Comparison of ENCODE assay signal across 8 cellular contexts in genomic region chr22:36329217-36330078, GRCh38. TPM values are rescaled to one million over a fixed set of nuclear protein-coding genes. Genes with fewer than 3 reads are reported as not detected.
DNase-seq lines count a peak whose midpoint lies in the region; ATAC-seq and TF ChIP-seq lines count a peak whose summit lies in the region.

No MANE protein-coding gene starts in this region.

- peaks cover 98 to 100% (median 98%) of the 10 kb centered on the region in 4 donors for H3K4me1 ChIP-seq in upper lobe of left lung

- H3K36me3 ChIP-seq in upper lobe of left lung, result peaks cover 17 to 70% (median 38%) of the 10 kb centered on the region in 4 donors

- H3K4me1 Mint-ChIP-seq in progenitor cell of endocrine pancreas (ENCODE audit: low read depth), result peaks cover 45% of the 10 kb centered on the region

- H3K9me3 Mint-ChIP-seq in progenitor cell of endocrine pancreas (ENCODE audit: low read depth), result no peaks in the 10 kb centered on the region

- TF ChIP-seq CTCF in HFF-Myc (IDR thresholded peaks at IDR 0.05; ENCODE audit: low read depth, low read length, missing control alignments) (no peak), progenitor cell of endocrine pancreas (IDR thresholded peaks at IDR 0.05; ENCODE audit: unreplicated experiment) (no peak), upper lobe of left lung (IDR thresholded peaks at IDR 0.05) (no peak)

- peak in 1 of 2 donors; percentile 24 for ATAC-seq in upper lobe of left lung (ENCODE audit: low FRiP score in 2 of 2)
- ATAC-seq in GM21367 (IDR thresholded peaks at IDR 0.05; ENCODE audit: unreplicated experiment), result no peak
- no peak for ATAC-seq in GM19395 (IDR thresholded peaks at IDR 0.05; ENCODE audit: unreplicated experiment)

- DNase-seq in HFF-Myc (ENCODE audit: extremely low read depth, low read depth) (peak; percentile 96), SHP77 (lab: John Stamatoyannopoulos, UW) (peak; percentile 55 to 68), glomerular visceral epithelial cell (ENCODE audit: extremely low spot score) (peak; percentile 98), progenitor cell of endocrine pancreas (ENCODE audit: low spot score, unreplicated experiment) (peak; percentile 52), upper lobe of left lung (no peak)
- peak; percentile 80 for DNase-seq in activated gamma-delta T cell treated with anti-CD3 and anti-CD28 coated beads, Interleukin-2, amount 50 U/mL, for 16 hours (ENCODE audit: low read depth)

- peak overlapping the region; percentile 99 for H3K27ac Mint-ChIP-seq in progenitor cell of endocrine pancreas

- peak in 1 of 4 donors; percentile 85 for TF ChIP-seq EP300 in upper lobe of left lung (IDR thresholded peaks at IDR 0.05)

- peaks cover 33% of the 10 kb centered on the region for H3K36me3 Mint-ChIP-seq in progenitor cell of endocrine pancreas (ENCODE audit: insufficient read depth)

- H3K27ac ChIP-seq in upper lobe of left lung, result peak overlapping the region; percentile 88 to 91 (median 89)

- TF ChIP-seq POLR2A in upper lobe of left lung (IDR thresholded peaks at IDR 0.05), result peak in 1 of 4 donors; percentile 37

- 28 to 40% methylated on average over 18 to 24 of the region's 24 CpGs for WGBS in upper lobe of left lung, 2 donors

- no peaks in the 10 kb centered on the region for H3K27me3 ChIP-seq in upper lobe of left lung

- H3K4me3 ChIP-seq in HFF-Myc (replicated peaks; ENCODE audit: low read depth, low read length) (0 out of 2 replicates have a peak overlapping the region, but pooled peaks have one; percentile 6), upper lobe of left lung (peak overlapping the region in 2 of 4 donors; percentile 13 to 25)

- peak overlapping the region; percentile 15 for H3K4me3 Mint-ChIP-seq in progenitor cell of endocrine pancreas (ENCODE audit: low read depth)

- no peaks in the 10 kb centered on the region for H3K9me3 ChIP-seq in upper lobe of left lung

- no peaks in the 10 kb centered on the region for H3K27me3 Mint-ChIP-seq in progenitor cell of endocrine pancreas

RNA-seq across cellular contexts. Expression of gene MYH9, which starts 58.3 kb away (rescaled TPM):
- 299 and 306 TPM in 2 replicates for total RNA-seq in progenitor cell of endocrine pancreas
- 100 to 1,000 TPM; 486 to 925 (median 599) TPM for total RNA-seq in upper lobe of left lung

Comparison
In these comparisons a context has a peak if more than half of its experiments do, and no peak if none do; other contexts are left out.
1. DNase-seq: peak in HFF-Myc (single experiment), SHP77 (2 of 2), activated gamma-delta T cell treated with anti-CD3 and anti-CD28 coated beads, Interleukin-2, amount 50 U/mL, for 16 hours (single experiment), glomerular visceral epithelial cell (single experiment) and progenitor cell of endocrine pancreas (single experiment); none in upper lobe of left lung (0 of 2).